ENCODE assay signal across 8 cellular contexts in genomic region chr3:144931590-144931989, GRCh38.
"Had no signal": no experiment of that assay in that cellular context is flagged by ENCODE, and none has a peak within 500 bp of the region (broad histone marks: within the 10 kb centered on the region; RNA-seq: fewer than 3 reads in every experiment).

No MANE protein-coding gene starts in this region.

- H3K27ac Mint-ChIP-seq: IgD-negative memory B cell had no signal

- H3K9ac ChIP-seq: KMS-11 had no signal

- H3K4me3 Mint-ChIP-seq: IgD-negative memory B cell had no signal

- H3K36me3 Mint-ChIP-seq: IgD-negative memory B cell had no signal

- DNase-seq: IMR-90, KBM-7, KG1 had no signal

- H3K27ac ChIP-seq: HL-60, KMS-11 had no signal

- H3K4me1 Mint-ChIP-seq: IgD-negative memory B cell had no signal

- H3K4me2 ChIP-seq: KMS-11 had no signal

- H3K27me3 Mint-ChIP-seq: IgD-negative memory B cell had no signal

- ATAC-seq: HepG2, K562 had no signal

- H3K4me3 ChIP-seq: K562 had no signal
